In genomic region chr13:113820813-113821651, GRCh38 we compare ENCODE assay signal across 8 cellular contexts. TPM values are rescaled to one million over a fixed set of nuclear protein-coding genes. Genes with fewer than 3 reads are reported as not detected.
A peak's percentile ranks its signal among the peaks of the same experiment; 100 is the strongest.
DNase-seq lines count a peak whose midpoint lies in the region; ATAC-seq, FAIRE-seq and TF ChIP-seq lines count a peak whose summit lies in the region.

No MANE protein-coding gene starts in this region.

- no peaks in the 10 kb centered on the region for H3K27me3 ChIP-seq in mesenchymal stem cell (ENCODE audit: control insufficient read depth in 1 of 2, insufficient read depth in 1 of 2, low read length in 2 of 2)
- no peaks in the 10 kb centered on the region for H3K27me3 ChIP-seq in uterus

- H2BK15ac ChIP-seq in mesenchymal stem cell (ENCODE audit: low read depth, poor library complexity, severe bottlenecking) = peak overlapping the region; percentile 27

- H2BK120ac ChIP-seq in mesenchymal stem cell (ENCODE audit: low read depth, low read length) = peak overlapping the region; percentile 22

- peak overlapping the region; percentile 55 to 83 for H2BK12ac ChIP-seq in mesenchymal stem cell (ENCODE audit: low read length in 2 of 2)

- peaks cover 55% of the 10 kb centered on the region for H3K4me1 ChIP-seq in mesenchymal stem cell (ENCODE audit: control insufficient read depth, insufficient read depth, low read depth, low read length)
- peaks cover 11 to 20% of the 10 kb centered on the region in 2 donors for H3K4me1 ChIP-seq in uterus

- peak overlapping the region; percentile 25 for H3K4me2 ChIP-seq in mesenchymal stem cell (ENCODE audit: low read length, poor library complexity, severe bottlenecking)

- peak in 2 of 4 experiments; percentile 16 to 29 for TF ChIP-seq CTCF in uterus (IDR thresholded peaks at IDR 0.05)
- TF ChIP-seq CTCF in D721Med (IDR thresholded peaks at IDR 0.05; ENCODE audit: insufficient read depth, missing control alignments) = no peak

- H2AK5ac ChIP-seq in mesenchymal stem cell (ENCODE audit: low read length, severe bottlenecking) = no peak overlapping the region

- H3K4me3 ChIP-seq in mesenchymal stem cell (ENCODE audit: insufficient read depth in 1 of 2, low read depth in 1 of 2, low read length in 2 of 2) (peak overlapping the region in 1 of 2 experiments; percentile 41), uterus (no peak overlapping the region)

- no peaks in the 10 kb centered on the region for H3K9me3 ChIP-seq in mesenchymal stem cell (ENCODE audit: control insufficient read depth, low read length)
- H3K9me3 ChIP-seq in uterus = no peaks in the 10 kb centered on the region

- H2BK5ac ChIP-seq in mesenchymal stem cell (ENCODE audit: low read depth, low read length, poor library complexity, severe bottlenecking) = peak overlapping the region; percentile 59

- peak overlapping the region; percentile 75 for H3K9ac ChIP-seq in mesenchymal stem cell (ENCODE audit: low read length)

- peak overlapping the region; percentile 87 for H4K91ac ChIP-seq in mesenchymal stem cell (ENCODE audit: low read length)

- H3K27ac ChIP-seq in mesenchymal stem cell (ENCODE audit: low read length, poor library complexity, severe bottlenecking) (peak overlapping the region; percentile 75), uterus (peak overlapping the region; percentile 87 to 88)

- H3K14ac ChIP-seq in mesenchymal stem cell (ENCODE audit: low read length in 2 of 2) = peak overlapping the region in 1 of 2 experiments; percentile 58

- intact Hi-C loops in uterus (cut with DNase I; ENCODE audit: low total_unique reads) = no loop called here

- DNase-seq in COLO829 (ENCODE audit: low spot score) (peak; percentile 71), NCI-H2227 treated with DMSO at 0.1 percent for 48 hours (lab: John Stamatoyannopoulos, UW) (peak; percentile 53), dermis microvascular lymphatic vessel endothelial cell (ENCODE audit: low read depth in 2 of 2) (peak; percentile 42 to 92), mesenchymal stem cell (peak; percentile 99), uterus (peak; percentile 87 to 94), D721Med (ENCODE audit: insufficient read length, low spot score) (no peak)
- no peak for DNase-seq in stimulated activated naive CD4-positive, alpha-beta T cell (lab: John Stamatoyannopoulos, UW)

- H3K4ac ChIP-seq in mesenchymal stem cell (ENCODE audit: low read depth in 1 of 2, low read length in 2 of 2) = peak overlapping the region; percentile 75 to 87

- H3K36me3 ChIP-seq in mesenchymal stem cell (ENCODE audit: control insufficient read depth in 1 of 2, insufficient read depth in 2 of 2, low read depth in 1 of 2, low read length in 2 of 2) = peaks cover 39 to 84% of the 10 kb centered on the region in 2 experiments
- H3K36me3 ChIP-seq in uterus = no peaks in the 10 kb centered on the region

- no peak for ATAC-seq in HG03039 (IDR thresholded peaks at IDR 0.05; ENCODE audit: unreplicated experiment)

- no peak for TF ChIP-seq POLR2A in uterus (IDR thresholded peaks at IDR 0.05)

- peak overlapping the region; percentile 59 for H4K8ac ChIP-seq in mesenchymal stem cell (ENCODE audit: low read length)

- WGBS in mesenchymal stem cell = 11% methylated on average over 54 of the region's 54 CpGs

- H3K23ac ChIP-seq in mesenchymal stem cell (ENCODE audit: low read length in 2 of 2) = no peak overlapping the region

- FAIRE-seq in D721Med (lab: Jason Lieb, UNC) = no peak

- H3K79me1 ChIP-seq in mesenchymal stem cell (replicated peaks; ENCODE audit: low read length, poor library complexity, severe bottlenecking) = peaks cover 12% of the 10 kb centered on the region

- H2AFZ ChIP-seq in mesenchymal stem cell (ENCODE audit: low read depth, low read length) = no peak overlapping the region

- peak overlapping the region; percentile 78 to 83 for H3K18ac ChIP-seq in mesenchymal stem cell (ENCODE audit: low read depth in 1 of 2, low read length in 2 of 2)

RNA-seq across cellular contexts. Expression of gene GAS6, which starts 42.8 kb away (rescaled TPM):
- total RNA-seq in dermis microvascular lymphatic vessel endothelial cell = 58.0 and 126 TPM in 2 replicates
- polyA plus RNA-seq in mesenchymal stem cell (2013, experiment 1 of 2) = 126 TPM
- 127 TPM for polyA plus RNA-seq in mesenchymal stem cell (2013, experiment 2 of 2)
- total RNA-seq in uterus = 100 to 1,000 TPM; 128 to 287 (median 199) TPM

Comparison
In these comparisons a context has a peak if more than half of its experiments do, and no peak if none do; other contexts are left out.
1. DNase-seq: peak in COLO829 (single experiment), NCI-H2227 treated with DMSO at 0.1 percent for 48 hours (single experiment), dermis microvascular lymphatic vessel endothelial cell (2 of 2), mesenchymal stem cell (single experiment) and uterus (2 of 2); none in stimulated activated naive CD4-positive, alpha-beta T cell (0 of 6) and D721Med (single experiment).